In genomic region chr16:1778200-1779179, GRCh38 we compare ENCODE assay signal across 13 cellular contexts. TPM values are rescaled to one million over a fixed set of nuclear protein-coding genes. Genes with fewer than 3 reads are reported as not detected.
DNase-seq lines count a peak whose midpoint lies in the region; ATAC-seq, FAIRE-seq and TF ChIP-seq lines count a peak whose summit lies in the region.
"Had no signal": no experiment of that assay in that cellular context is flagged by ENCODE, and none has a peak within 500 bp of the region (broad histone marks: within the 10 kb centered on the region; RNA-seq: fewer than 3 reads in every experiment).

No MANE protein-coding gene starts in this region.

- SMC1A ChIA-PET in GM12878 (lab: Charles Lee; ENCODE audit: uncharacterized antibody, unreplicated experiment), result no interaction called here

- peak overlapping the region; percentile 54 for H3K4me3 Mint-ChIP-seq in neural crest cell

- H3K4me1 ChIP-seq in HEK293 (ENCODE audit: control insufficient read depth, insufficient read depth, low read length), result peaks cover 9% of the 10 kb centered on the region
- H3K4me1 ChIP-seq in GM12878 (ENCODE audit: control insufficient read depth, insufficient read depth, low read length), result peaks cover 17% of the 10 kb centered on the region

- H3K79me2 ChIP-seq in GM12878 (ENCODE audit: control insufficient read depth, insufficient read depth, low read length), result peaks cover 16% of the 10 kb centered on the region

- CTCF ChIA-PET in HEK293 (lab: Yijun Ruan, JAX) (no interaction called here), GM12878 (lab: Yijun Ruan, JAX) (no interaction called here)

- peaks cover 18% of the 10 kb centered on the region for H3K4me1 Mint-ChIP-seq in neural crest cell

- intact Hi-C loops in GM12878 (cut with micrococcal nuclease; ENCODE audit: unreplicated experiment), result no loop called here

- no peak overlapping the region for H3K9ac ChIP-seq in GM12878 (ENCODE audit: control insufficient read depth, insufficient read depth, low read length)

- H3K4me2 ChIP-seq in GM12878 (ENCODE audit: control insufficient read depth, insufficient read depth), result no peak overlapping the region

- no peak for TF ChIP-seq EP300 in GM12878 (IDR thresholded peaks at IDR 0.05; ENCODE audit: borderline replicate concordance in 1 of 2, control insufficient read depth in 1 of 2, low read depth in 2 of 2, low read length in 2 of 2)

- H3K9me3 Mint-ChIP-seq in neural crest cell, result no peaks in the 10 kb centered on the region
- H3K9me3 Mint-ChIP-seq: naive B cell had no signal

- no peak for TF ChIP-seq CTCF in HEK293 (tag by site-specific recombination; IDR thresholded peaks at IDR 0.05)
- TF ChIP-seq CTCF in GM12878 (IDR thresholded peaks at IDR 0.05 in 2 of 3, conservative IDR thresholded peaks at IDR 0.05 in 1 of 3; ENCODE audit: control insufficient read depth in 2 of 3, extremely low read depth in 1 of 3, insufficient read depth in 1 of 3, low read depth in 3 of 3, low read length in 3 of 3), result no peak
- no peak for TF ChIP-seq CTCF in neural crest cell (conservative IDR thresholded peaks at IDR 0.05)

- H3K36me3 ChIP-seq in HEK293 (ENCODE audit: control insufficient read depth in 2 of 2, insufficient read depth in 1 of 2, low read length in 2 of 2) (peaks cover 4 to 68% of the 10 kb centered on the region in 2 experiments; a peak in 2 of 3 replicates), GM12878 (ENCODE audit: control insufficient read depth in 2 of 2, insufficient read depth in 2 of 2, low read length in 1 of 2) (peaks cover 3 to 8% of the 10 kb centered on the region in 2 experiments; a peak in 3 of 4 replicates)

- H3K27ac ChIP-seq in HEK293 (ENCODE audit: extremely low read depth, low read depth, low read length) (peak overlapping the region; percentile 22; the same call in 1 of the 2 replicates), GM12878 (ENCODE audit: control insufficient read depth, insufficient read depth) (no peak overlapping the region)
- H3K27ac ChIP-seq: upper lobe of left lung had no signal

- peaks cover 4% of the 10 kb centered on the region for H3K27me3 Mint-ChIP-seq in neural crest cell (ENCODE audit: low read depth)
- H3K27me3 Mint-ChIP-seq: naive B cell had no signal

- peaks cover 5% of the 10 kb centered on the region for H3K36me3 Mint-ChIP-seq in neural crest cell (ENCODE audit: low read depth)
- H3K36me3 Mint-ChIP-seq: naive B cell had no signal

- in situ Hi-C loops in GM12878 (cut with MboI), result no loop called here

- H3K9me3 ChIP-seq in HEK293 (ENCODE audit: control insufficient read depth, insufficient read depth, low read depth, low read length) (no peaks in the 10 kb centered on the region), GM12878 (replicated peaks; ENCODE audit: control insufficient read depth, insufficient read depth, low read length) (no peaks in the 10 kb centered on the region)
- H3K9me3 ChIP-seq: upper lobe of left lung had no signal

- POLR2A ChIA-PET in HEK293 (lab: Yijun Ruan, JAX), result interaction anchor here (0.6 to 5.2 kb wide), 5 partner anchors 8 to 186 kb away, joined by 3 to 113 read pairs (median 3); partner anchors contain the start of genes EME2, FAHD1, HAGH and MRPS34
- POLR2A ChIA-PET in GM12878 (lab: Charles Lee), result interaction anchor here (1.2 kb wide), 1 partner anchor 73 kb away, joined by 3 read pairs; the partner anchor contains the start of gene MAPK8IP3

- no peak overlapping the region for H3K27ac Mint-ChIP-seq in neural crest cell (ENCODE audit: unreplicated experiment)

- ATAC-seq in GM12878 (no peak), HG03139 (IDR thresholded peaks at IDR 0.05; ENCODE audit: unreplicated experiment) (no peak)

- WGBS in GM12878 (ENCODE audit: insufficient coverage, insufficient replicate concordance, low lambda C conversion rate, missing lambda C conversion rate), result 80% methylated on average over 32 of the region's 34 CpGs

- TF ChIP-seq RAD21 in GM12878 (IDR thresholded peaks at IDR 0.05; ENCODE audit: insufficient read depth, low read depth, low read length), result no peak

- BruUV-seq in GM12878 (replicated peaks; lab: Mats Ljungman, UMichigan), result no TSS peak

- RAD21 ChIA-PET in GM12878 (lab: Charles Lee; ENCODE audit: unreplicated experiment), result no interaction called here

- no peak for FAIRE-seq in GM12878 (lab: Jason Lieb, UNC)

- H3K4me3 ChIP-seq in HEK293 (ENCODE audit: low read depth, low read length) (no peak overlapping the region), GM12878 (no peak overlapping the region)
- H3K4me3 ChIP-seq: upper lobe of left lung had no signal

- no peaks in the 10 kb centered on the region for H4K20me1 ChIP-seq in GM12878 (ENCODE audit: control insufficient read depth, insufficient read depth)

- H2AFZ ChIP-seq in GM12878 (ENCODE audit: control insufficient read depth, low read depth, low read length), result no peak overlapping the region

- no peaks in the 10 kb centered on the region for H3K27me3 ChIP-seq in GM12878 (replicated peaks in 1 of 2; ENCODE audit: control insufficient read depth in 2 of 2, insufficient read depth in 2 of 2, low read length in 1 of 2)
- H3K27me3 ChIP-seq: upper lobe of left lung had no signal

- no peak for DNase-seq in GM12878 (ENCODE audit: low read depth, low spot score)
- no peak for DNase-seq in neural crest cell (ENCODE audit: low read depth, low spot score)
- DNase-seq in AML-193 (lab: John Stamatoyannopoulos, UW), result no peak
- no peak for DNase-seq in A172 (ENCODE audit: low spot score)
- DNase-seq: activated CD8-positive, alpha-beta memory T cell treated with anti-CD3 and anti-CD28 coated beads, Interleukin-2, amount 50 U/mL, for 48 hours; effector CD8-positive, alpha-beta T cell; kidney glomerular epithelial cell; naive B cell; NCI-H1694; stimulated activated CD4-positive, alpha-beta T cell treated with anti-CD3 and anti-CD28 coated beads, Interleukin-12 subunit alpha, Interleukin-12 subunit beta, amount 100 ng/mL, for 4 hours had no signal

- peak; percentile 32 for TF ChIP-seq POLR2A in GM12878 (IDR thresholded peaks at IDR 0.05; ENCODE audit: low read depth, low read length)

RNA-seq across cellular contexts. Expression of gene SPSB3, which starts 3.9 kb away (rescaled TPM):
- 28.8 and 39.6 TPM in 2 replicates for total RNA-seq in GM12878 (2013; cell fraction: nucleolus; rRNA removed)
- total RNA-seq in GM12878 (2014; rRNA removed), result 22.2 and 26.2 TPM in 2 replicates
- total RNA-seq in GM12878 (2014; rRNA removed; fragmentation: Illumina TruSeq; extraction: Trizol), result 4.4 and 5.5 TPM in 2 replicates
- 18.3 and 18.5 TPM in 2 replicates for total RNA-seq in GM12878 (2021)
- polyA plus RNA-seq in GM12878 (2011; ENCODE audit: low read depth), result 6.5 TPM
- polyA plus RNA-seq in GM12878 (2011; rRNA removed), result 4.7 and 9.7 TPM in 2 replicates
- 18.5 and 28.3 TPM in 2 replicates for polyA plus RNA-seq in GM12878 (2011; cell fraction: cytosol; rRNA removed)
- polyA plus RNA-seq in GM12878 (2011; cell fraction: nucleus; rRNA removed), result 87.6 and 94.0 TPM in 2 replicates
- polyA plus RNA-seq in GM12878 (2012), result 19.6 and 21.3 TPM in 2 replicates
- polyA plus RNA-seq in GM12878 (2014; fragmentation: Illumina TruSeq; extraction: Trizol), result 0.97 and 2.8 TPM in 2 replicates
- polyA plus RNA-seq in GM12878 (2014; fragmentation: Nextera tagmentation; extraction: Ambion mirVana), result 1 to 10 TPM in 1 of 2 experiments, under 1 TPM in 1; 0.31 to 1.5 TPM
- 26.9 and 32.4 TPM in 2 replicates for polyA plus RNA-seq in GM12878 (2014; rRNA removed)
- polyA plus RNA-seq in GM12878 (2016; fragmentation: Nextera tagmentation; extraction: Ambion mirVana), result 10 to 100 TPM; 25.3 to 26.1 TPM
- polyA minus RNA-seq in GM12878 (2011; rRNA and poly(A)+ RNA removed), result 5.9 and 9.0 TPM in 2 replicates
- polyA minus RNA-seq in GM12878 (2011; cell fraction: cytosol; rRNA and poly(A)+ RNA removed), result 4.8 and 5.2 TPM in 2 replicates
- 5.7 and 13.8 TPM in 2 replicates for polyA minus RNA-seq in GM12878 (2011; cell fraction: nucleus; rRNA and poly(A)+ RNA removed)
- total RNA-seq in neural crest cell, result 23.1 and 23.8 TPM in 2 replicates
- 36.7 and 37.9 TPM in 2 replicates for total RNA-seq in A172 (2014; rRNA removed; shearing (Covaris generic))

RNA-seq across cellular contexts. Expression of gene NUBP2, which starts 4.3 kb away (rescaled TPM):
- total RNA-seq in GM12878 (2013; cell fraction: nucleolus; rRNA removed), result 45.7 and 59.5 TPM in 2 replicates
- total RNA-seq in GM12878 (2014; rRNA removed) (88.8 and 106 TPM in 2 replicates), GM12878 (2014; rRNA removed; fragmentation: Illumina TruSeq; extraction: Trizol) (11.0 and 13.5 TPM in 2 replicates), GM12878 (2021) (73.2 and 79.8 TPM in 2 replicates), neural crest cell (71.0 and 73.8 TPM in 2 replicates)
- 11.7 TPM for polyA plus RNA-seq in GM12878 (2011; ENCODE audit: low read depth)
- polyA plus RNA-seq in GM12878 (2011; rRNA removed) (8.2 and 23.6 TPM in 2 replicates), GM12878 (2014; fragmentation: Illumina TruSeq; extraction: Trizol) (0.73 and 6.5 TPM in 2 replicates), GM12878 (2014; fragmentation: Nextera tagmentation; extraction: Ambion mirVana) (1 to 10 TPM; 1.9 to 5.9 TPM), GM12878 (2014; rRNA removed) (80.5 and 94.5 TPM in 2 replicates), GM12878 (2016; fragmentation: Nextera tagmentation; extraction: Ambion mirVana) (100 to 1,000 TPM; 115 to 129 TPM)
- polyA plus RNA-seq in GM12878 (2011; cell fraction: cytosol; rRNA removed), result 54.5 and 91.2 TPM in 2 replicates
- 102 and 133 TPM in 2 replicates for polyA plus RNA-seq in GM12878 (2011; cell fraction: nucleus; rRNA removed)
- 44.3 and 48.4 TPM in 2 replicates for polyA plus RNA-seq in GM12878 (2012)
- 8.8 and 27.4 TPM in 2 replicates for polyA minus RNA-seq in GM12878 (2011; rRNA and poly(A)+ RNA removed)
- 18.5 and 20.3 TPM in 2 replicates for polyA minus RNA-seq in GM12878 (2011; cell fraction: cytosol; rRNA and poly(A)+ RNA removed)
- 17.7 and 27.6 TPM in 2 replicates for polyA minus RNA-seq in GM12878 (2011; cell fraction: nucleus; rRNA and poly(A)+ RNA removed)
- total RNA-seq in A172 (2014; rRNA removed; shearing (Covaris generic)), result 161 and 195 TPM in 2 replicates

RNA-seq across cellular contexts. Expression of gene MRPS34, which starts 5.6 kb away (rescaled TPM):
- 26.9 and 32.5 TPM in 2 replicates for total RNA-seq in GM12878 (2013; cell fraction: nucleolus; rRNA removed)
- total RNA-seq in GM12878 (2014; rRNA removed) (144 and 185 TPM in 2 replicates), GM12878 (2014; rRNA removed; fragmentation: Illumina TruSeq; extraction: Trizol) (92.3 and 109 TPM in 2 replicates), GM12878 (2021) (184 and 190 TPM in 2 replicates), neural crest cell (135 and 141 TPM in 2 replicates)
- 24.8 TPM for polyA plus RNA-seq in GM12878 (2011; ENCODE audit: low read depth)
- polyA plus RNA-seq in GM12878 (2011; rRNA removed) (62.8 and 99.3 TPM in 2 replicates), GM12878 (2014; fragmentation: Illumina TruSeq; extraction: Trizol) (18.2 and 56.0 TPM in 2 replicates), GM12878 (2014; fragmentation: Nextera tagmentation; extraction: Ambion mirVana) (10 to 100 TPM in 1 of 2 experiments, 1 to 10 TPM in 1; 3.6 to 17.9 TPM), GM12878 (2014; rRNA removed) (189 and 209 TPM in 2 replicates), GM12878 (2016; fragmentation: Nextera tagmentation; extraction: Ambion mirVana) (100 to 1,000 TPM; 265 to 285 TPM)
- polyA plus RNA-seq in GM12878 (2011; cell fraction: cytosol; rRNA removed), result 130 and 176 TPM in 2 replicates
- polyA plus RNA-seq in GM12878 (2011; cell fraction: nucleus; rRNA removed), result 107 and 127 TPM in 2 replicates
- polyA plus RNA-seq in GM12878 (2012), result 75.1 and 85.8 TPM in 2 replicates
- polyA minus RNA-seq in GM12878 (2011; rRNA and poly(A)+ RNA removed), result 31.2 and 42.9 TPM in 2 replicates
- polyA minus RNA-seq in GM12878 (2011; cell fraction: cytosol; rRNA and poly(A)+ RNA removed), result 29.7 and 32.3 TPM in 2 replicates
- 22.8 and 37.4 TPM in 2 replicates for polyA minus RNA-seq in GM12878 (2011; cell fraction: nucleus; rRNA and poly(A)+ RNA removed)
- 208 and 223 TPM in 2 replicates for total RNA-seq in A172 (2014; rRNA removed; shearing (Covaris generic))

RNA-seq across cellular contexts. Expression of gene EME2, which starts 5.9 kb away (rescaled TPM):
- total RNA-seq in GM12878 (2013; cell fraction: nucleolus; rRNA removed), result 54.8 and 65.8 TPM in 2 replicates
- total RNA-seq in GM12878 (2014; rRNA removed), result 6.2 and 9.5 TPM in 2 replicates
- 1.4 and 2.1 TPM in 2 replicates for total RNA-seq in GM12878 (2014; rRNA removed; fragmentation: Illumina TruSeq; extraction: Trizol)
- 15.8 and 16.9 TPM in 2 replicates for total RNA-seq in GM12878 (2021)
- polyA plus RNA-seq in GM12878 (2011; ENCODE audit: low read depth), result 5.6 TPM
- 2.8 and 4.7 TPM in 2 replicates for polyA plus RNA-seq in GM12878 (2011; rRNA removed)
- 3.5 and 7.9 TPM in 2 replicates for polyA plus RNA-seq in GM12878 (2011; cell fraction: cytosol; rRNA removed)
- polyA plus RNA-seq in GM12878 (2011; cell fraction: nucleus; rRNA removed), result 152 and 178 TPM in 2 replicates
- polyA plus RNA-seq in GM12878 (2012), result 10.3 and 11.2 TPM in 2 replicates
- polyA plus RNA-seq in GM12878 (2014; fragmentation: Illumina TruSeq; extraction: Trizol), result 0.79 and 2.1 TPM in 2 replicates
- under 1 TPM; 0.29 to 0.80 TPM for polyA plus RNA-seq in GM12878 (2014; fragmentation: Nextera tagmentation; extraction: Ambion mirVana)
- polyA plus RNA-seq in GM12878 (2014; rRNA removed), result 13.3 and 16.2 TPM in 2 replicates
- polyA plus RNA-seq in GM12878 (2016; fragmentation: Nextera tagmentation; extraction: Ambion mirVana), result 1 to 10 TPM; 3.4 to 4.7 TPM
- 1.6 and 5.0 TPM in 2 replicates for polyA minus RNA-seq in GM12878 (2011; rRNA and poly(A)+ RNA removed)
- 1.7 and 2.6 TPM in 2 replicates for polyA minus RNA-seq in GM12878 (2011; cell fraction: cytosol; rRNA and poly(A)+ RNA removed)
- polyA minus RNA-seq in GM12878 (2011; cell fraction: nucleus; rRNA and poly(A)+ RNA removed), result 18.6 and 28.8 TPM in 2 replicates
- total RNA-seq in neural crest cell, result 36.5 and 37.0 TPM in 2 replicates
- total RNA-seq in A172 (2014; rRNA removed; shearing (Covaris generic)), result 7.8 and 15.8 TPM in 2 replicates

RNA-seq across cellular contexts. Expression of gene NME3, which starts 7.1 kb away (rescaled TPM):
- 32.8 and 43.7 TPM in 2 replicates for total RNA-seq in GM12878 (2013; cell fraction: nucleolus; rRNA removed)
- total RNA-seq in GM12878 (2014; rRNA removed) (49.8 and 55.5 TPM in 2 replicates), GM12878 (2014; rRNA removed; fragmentation: Illumina TruSeq; extraction: Trizol) (4.3 and 5.2 TPM in 2 replicates), GM12878 (2021) (46.7 and 47.7 TPM in 2 replicates), neural crest cell (35.0 and 38.0 TPM in 2 replicates)
- polyA plus RNA-seq in GM12878 (2011; ENCODE audit: low read depth), result 10.7 TPM
- polyA plus RNA-seq in GM12878 (2011; rRNA removed) (5.1 and 13.6 TPM in 2 replicates), GM12878 (2014; fragmentation: Illumina TruSeq; extraction: Trizol) (0.81 TPM in 1 of 2 replicates, not detected in the other), GM12878 (2014; fragmentation: Nextera tagmentation; extraction: Ambion mirVana) (1 to 10 TPM in 1 of 2 experiments, under 1 TPM in 1; 0.61 to 4.6 TPM), GM12878 (2014; rRNA removed) (51.7 and 63.4 TPM in 2 replicates), GM12878 (2016; fragmentation: Nextera tagmentation; extraction: Ambion mirVana) (10 to 100 TPM; 39.5 to 41.1 TPM)
- polyA plus RNA-seq in GM12878 (2011; cell fraction: cytosol; rRNA removed), result 28.1 and 60.3 TPM in 2 replicates
- 143 and 144 TPM in 2 replicates for polyA plus RNA-seq in GM12878 (2011; cell fraction: nucleus; rRNA removed)
- polyA plus RNA-seq in GM12878 (2012), result 44.8 and 49.8 TPM in 2 replicates
- polyA minus RNA-seq in GM12878 (2011; rRNA and poly(A)+ RNA removed), result 1.2 and 7.4 TPM in 2 replicates
- polyA minus RNA-seq in GM12878 (2011; cell fraction: cytosol; rRNA and poly(A)+ RNA removed), result 2.3 and 5.2 TPM in 2 replicates
- polyA minus RNA-seq in GM12878 (2011; cell fraction: nucleus; rRNA and poly(A)+ RNA removed), result 22.5 and 26.6 TPM in 2 replicates
- total RNA-seq in A172 (2014; rRNA removed; shearing (Covaris generic)), result 1.3 and 4.6 TPM in 2 replicates
